17 cellular contexts compared by ENCODE assay signal in genomic region chr9:71756753-71757152, GRCh38. TPM values are rescaled to one million over a fixed set of nuclear protein-coding genes. Genes with fewer than 3 reads are reported as not detected.
DNase-seq lines count a peak whose midpoint lies in the region; ATAC-seq and TF ChIP-seq lines count a peak whose summit lies in the region.
"Had no signal": no experiment of that assay in that cellular context is flagged by ENCODE, and none has a peak within 500 bp of the region (broad histone marks: within the 10 kb centered on the region; RNA-seq: fewer than 3 reads in every experiment).

No MANE protein-coding gene starts in this region.

- H3K27me3 ChIP-seq in left lung (no peaks in the 10 kb centered on the region), stomach (no peaks in the 10 kb centered on the region)

- no peaks in the 10 kb centered on the region for H3K9me3 Mint-ChIP-seq in activated T-helper 17 cell treated with anti-CD3 and anti-CD28 coated beads, Interleukin-2, amount 50 U/mL, for 72 hours
- H3K9me3 Mint-ChIP-seq in effector memory CD8-positive, alpha-beta T cell, result no peaks in the 10 kb centered on the region
- H3K9me3 Mint-ChIP-seq in stimulated activated effector memory CD8-positive, alpha-beta T cell treated with anti-CD3 and anti-CD28 coated beads, Interleukin-12 subunit alpha, Interleukin-12 subunit beta, amount 100 ng/mL, for 72 hours, result no peaks in the 10 kb centered on the region
- H3K9me3 Mint-ChIP-seq: activated naive CD4-positive, alpha-beta T cell treated with anti-CD3 and anti-CD28 coated beads for 36 hours; CD14-positive monocyte; stimulated activated naive CD8-positive, alpha-beta T cell treated with anti-CD3 and anti-CD28 coated beads, Interleukin-15, amount 100 ng/mL, for 72 hours had no signal

- no peak for TF ChIP-seq EP300 in stomach (IDR thresholded peaks at IDR 0.05)

- H3K4me1 ChIP-seq in left lung (peaks cover 28 to 67% of the 10 kb centered on the region in 2 donors), stomach (peaks cover 26 to 86% (median 47%) of the 10 kb centered on the region in 4 donors)

- TF ChIP-seq POLR2A in stomach (IDR thresholded peaks at IDR 0.05), result no peak

- ATAC-seq in activated T-helper 17 cell treated with anti-CD3 and anti-CD28 coated beads, Interleukin-2, amount 50 U/mL, for 72 hours (replicated peaks), result no peak
- ATAC-seq in left lung (peak; percentile 28), HG03571 (IDR thresholded peaks at IDR 0.05; ENCODE audit: unreplicated experiment) (no peak)
- ATAC-seq in effector memory CD8-positive, alpha-beta T cell (replicated peaks), result no peak
- no peak for ATAC-seq in stimulated activated effector memory CD8-positive, alpha-beta T cell treated with anti-CD3 and anti-CD28 coated beads, Interleukin-12 subunit alpha, Interleukin-12 subunit beta, amount 100 ng/mL, for 72 hours
- ATAC-seq: Panc1; SK-N-SH treated with all-trans-retinoic acid at 6 μM for 48 hours; stimulated activated naive CD8-positive, alpha-beta T cell treated with anti-CD3 and anti-CD28 coated beads, Interleukin-15, amount 100 ng/mL, for 72 hours had no signal

- no peak overlapping the region for H3K4me3 ChIP-seq in left lung
- no peak overlapping the region for H3K4me3 ChIP-seq in stomach

- H3K27me3 Mint-ChIP-seq in activated T-helper 17 cell treated with anti-CD3 and anti-CD28 coated beads, Interleukin-2, amount 50 U/mL, for 72 hours, result no peaks in the 10 kb centered on the region
- H3K27me3 Mint-ChIP-seq in effector memory CD8-positive, alpha-beta T cell, result no peaks in the 10 kb centered on the region
- H3K27me3 Mint-ChIP-seq: stimulated activated naive CD8-positive, alpha-beta T cell treated with anti-CD3 and anti-CD28 coated beads, Interleukin-15, amount 100 ng/mL, for 72 hours had no signal

- H3K36me3 ChIP-seq in left lung (no peaks in the 10 kb centered on the region), stomach (no peaks in the 10 kb centered on the region)

- H3K27ac ChIP-seq in left lung, result no peak overlapping the region
- H3K27ac ChIP-seq in stomach, result peak overlapping the region in 3 of 5 donors; percentile 1 to 16 (median 3)

- DNase-seq in DMS53 (lab: John Stamatoyannopoulos, UW) (peak; percentile 4), DMS53 treated with DMSO at 0.1 percent for 48 hours (lab: John Stamatoyannopoulos, UW; ENCODE audit: unreplicated experiment) (no peak), left lung (no peak), stomach (no peak)
- no peak for DNase-seq in effector memory CD8-positive, alpha-beta T cell
- no peak for DNase-seq in stimulated activated effector memory CD8-positive, alpha-beta T cell treated with anti-CD3 and anti-CD28 coated beads, Interleukin-12 subunit alpha, Interleukin-12 subunit beta, amount 100 ng/mL, for 72 hours (ENCODE audit: low spot score in 2 of 2)
- DNase-seq: activated naive CD4-positive, alpha-beta T cell treated with anti-CD3 and anti-CD28 coated beads for 36 hours; KG1; mammary epithelial cell; NCI-H1436; NCI-H510A; stimulated activated naive CD8-positive, alpha-beta T cell treated with anti-CD3 and anti-CD28 coated beads, Interleukin-15, amount 100 ng/mL, for 72 hours had no signal

- TF ChIP-seq CTCF in left lung (IDR thresholded peaks at IDR 0.05) (no peak), stomach (IDR thresholded peaks at IDR 0.05) (no peak)

- H3K9me3 ChIP-seq in left lung (no peaks in the 10 kb centered on the region), stomach (no peaks in the 10 kb centered on the region)

- peak overlapping the region; percentile 68 for H3K27ac Mint-ChIP-seq in activated T-helper 17 cell treated with anti-CD3 and anti-CD28 coated beads, Interleukin-2, amount 50 U/mL, for 72 hours
- H3K27ac Mint-ChIP-seq in effector memory CD8-positive, alpha-beta T cell, result peak overlapping the region in 1 of 2 donors; percentile 38
- H3K27ac Mint-ChIP-seq in stimulated activated effector memory CD8-positive, alpha-beta T cell treated with anti-CD3 and anti-CD28 coated beads, Interleukin-12 subunit alpha, Interleukin-12 subunit beta, amount 100 ng/mL, for 72 hours, result no peak overlapping the region
- H3K27ac Mint-ChIP-seq: activated naive CD4-positive, alpha-beta T cell treated with anti-CD3 and anti-CD28 coated beads for 36 hours had no signal

- H3K4me1 Mint-ChIP-seq in activated T-helper 17 cell treated with anti-CD3 and anti-CD28 coated beads, Interleukin-2, amount 50 U/mL, for 72 hours, result peaks cover 41% of the 10 kb centered on the region
- H3K4me1 Mint-ChIP-seq in effector memory CD8-positive, alpha-beta T cell (ENCODE audit: low read depth in 2 of 2), result peaks cover 32 to 69% of the 10 kb centered on the region in 2 donors
- H3K4me1 Mint-ChIP-seq in stimulated activated effector memory CD8-positive, alpha-beta T cell treated with anti-CD3 and anti-CD28 coated beads, Interleukin-12 subunit alpha, Interleukin-12 subunit beta, amount 100 ng/mL, for 72 hours, result peaks cover 66% of the 10 kb centered on the region

- H3K4me3 Mint-ChIP-seq in activated T-helper 17 cell treated with anti-CD3 and anti-CD28 coated beads, Interleukin-2, amount 50 U/mL, for 72 hours, result peak overlapping the region; percentile 27
- peak overlapping the region in 1 of 2 donors; percentile 27 for H3K4me3 Mint-ChIP-seq in effector memory CD8-positive, alpha-beta T cell
- H3K4me3 Mint-ChIP-seq in stimulated activated effector memory CD8-positive, alpha-beta T cell treated with anti-CD3 and anti-CD28 coated beads, Interleukin-12 subunit alpha, Interleukin-12 subunit beta, amount 100 ng/mL, for 72 hours, result no peak overlapping the region
- H3K4me3 Mint-ChIP-seq: activated naive CD4-positive, alpha-beta T cell treated with anti-CD3 and anti-CD28 coated beads for 36 hours; CD14-positive monocyte had no signal

- intact Hi-C loops in left lung (cut with DNase I), result no loop called here
- intact Hi-C loops in stomach (cut with DNase I; ENCODE audit: low total_unique reads), result no loop called here

- peaks cover 43% of the 10 kb centered on the region for H3K36me3 Mint-ChIP-seq in activated T-helper 17 cell treated with anti-CD3 and anti-CD28 coated beads, Interleukin-2, amount 50 U/mL, for 72 hours (ENCODE audit: low read depth)
- peaks cover 15% of the 10 kb centered on the region for H3K36me3 Mint-ChIP-seq in effector memory CD8-positive, alpha-beta T cell (ENCODE audit: insufficient read depth)
- H3K36me3 Mint-ChIP-seq in stimulated activated effector memory CD8-positive, alpha-beta T cell treated with anti-CD3 and anti-CD28 coated beads, Interleukin-12 subunit alpha, Interleukin-12 subunit beta, amount 100 ng/mL, for 72 hours, result peaks cover 49% of the 10 kb centered on the region

- WGBS in stomach, 5 donors, result 67 to 86% (median 73%) methylated on average over 1 of the region's 1 CpG

RNA-seq across cellular contexts. Expression of gene CEMIP2, which starts 11.6 kb away (rescaled TPM):
- total RNA-seq in activated T-helper 17 cell treated with anti-CD3 and anti-CD28 coated beads, Interleukin-2, amount 50 U/mL, for 72 hours, result 10 to 100 TPM; 75.3 to 89.1 TPM
- total RNA-seq in left lung, result 100 to 1,000 TPM in 1 of 2 donors, 10 to 100 TPM in 1; 93.5 to 111 TPM
- total RNA-seq in stomach, result 100 to 1,000 TPM in 3 of 5 donors, 10 to 100 TPM in 2; 40.3 to 218 (median 187) TPM
- 10 to 100 TPM; 12.4 to 28.8 (median 13.6) TPM for polyA plus RNA-seq in stomach

Comparison
In these comparisons a context has a peak if more than half of its experiments do, and no peak if none do; other contexts are left out.
1. H3K27ac ChIP-seq: peak in stomach (3 of 5); none in left lung (0 of 2).